In genomic region chr5:57983426-57983825, GRCh38 we compare ENCODE assay signal across 8 cellular contexts.
"Had no signal": no experiment of that assay in that cellular context is flagged by ENCODE, and none has a peak within 500 bp of the region (broad histone marks: within the 10 kb centered on the region; RNA-seq: fewer than 3 reads in every experiment).

No MANE protein-coding gene starts in this region.

- DNase-seq: GDM1, GF-D8 had no signal

- FAIRE-seq: G401.6, GM12878, GM12891, GM12892, GM18507, GM19239 had no signal

- H3K4me3 ChIP-seq: GM12878 had no signal

- ATAC-seq: GM12878 had no signal
